In the genomic region with DNA sequence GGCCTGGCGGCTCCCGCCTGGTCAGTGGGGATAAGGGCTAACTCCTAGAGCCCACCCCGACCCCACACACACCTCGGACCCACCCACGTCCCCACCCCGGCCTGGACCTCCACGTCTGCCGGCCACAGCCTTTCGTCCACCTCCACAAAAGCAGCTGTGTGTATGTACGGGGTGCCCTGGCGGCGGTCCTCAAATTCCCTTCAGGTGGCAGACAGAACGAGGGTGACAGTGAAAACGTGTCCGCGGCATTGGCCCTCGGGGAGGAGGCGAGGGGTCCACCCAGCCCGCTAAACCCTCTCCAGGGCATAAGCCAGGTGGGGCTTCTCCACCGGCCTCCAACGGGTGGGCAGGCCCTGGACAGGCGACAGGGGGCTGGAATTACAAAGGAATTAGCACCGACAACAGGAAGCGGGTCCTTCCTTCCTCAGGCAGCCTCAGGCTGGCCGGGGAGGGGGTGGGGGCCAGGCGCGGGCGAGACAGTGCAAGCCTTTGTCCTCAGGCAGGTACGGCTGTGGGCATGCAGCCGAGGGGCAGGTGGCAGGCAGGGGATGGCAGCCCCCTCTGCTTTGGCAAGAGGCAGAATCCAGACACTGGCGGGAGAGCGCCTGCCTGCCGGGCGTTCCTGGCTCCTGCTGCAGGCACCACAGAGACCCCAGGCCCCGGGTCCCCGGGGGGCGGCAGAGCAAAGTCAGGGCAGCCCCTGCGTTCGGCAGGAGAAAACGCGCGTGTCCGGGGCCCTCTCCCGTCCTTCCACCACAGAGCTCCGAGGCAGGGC, we compare ENCODE assay signal across 9 cellular contexts. TPM values are rescaled to one million over a fixed set of nuclear protein-coding genes. Genes with fewer than 3 reads are reported as not detected.
DNase-seq lines count a peak whose midpoint lies in the region; ATAC-seq, FAIRE-seq and TF ChIP-seq lines count a peak whose summit lies in the region.
"Had no signal": no experiment of that assay in that cellular context is flagged by ENCODE, and none has a peak within 500 bp of the region (broad histone marks: within the 10 kb centered on the region; RNA-seq: fewer than 3 reads in every experiment).

No MANE protein-coding gene starts in this region.

- no peak overlapping the region for H2AFZ ChIP-seq in osteoblast (ENCODE audit: low read length)

- POLR2A ChIA-PET in A549 (lab: Yijun Ruan, JAX) = interaction anchor here (0.7 to 1.9 kb wide), 11 partner anchors 12 to 311 kb away, joined by 3 to 49 read pairs (median 6); partner anchors contain the start of genes INPP5K, PITPNA, RILP and SLC43A2
- POLR2A ChIA-PET in activated CD8-positive, alpha-beta T cell treated with anti-CD3 and anti-CD28 coated beads for 36 hours (lab: Charles Lee) = interaction anchor here (0.9 to 1.5 kb wide), 4 partner anchors 7 to 59 kb away, joined by 3 to 11 read pairs (median 4); partner anchors contain the start of gene SLC43A2

- DNase-seq in A549 (ENCODE audit: low read depth in 1 of 2, low spot score in 1 of 2) (no peak), breast epithelium (ENCODE audit: low spot score in 2 of 2) (no peak), osteoblast (ENCODE audit: insufficient read length, low spot score, missing footprints) (peak; percentile 57), NCI-H446 (lab: John Stamatoyannopoulos, UW) (no peak), RKO (ENCODE audit: low spot score) (no peak), activated gamma-delta T cell treated with Interleukin-2 at 50 U/mL for 16 hours (no peak)
- no peak for DNase-seq in activated CD8-positive, alpha-beta T cell treated with anti-CD3 and anti-CD28 coated beads for 36 hours

- H3K27ac ChIP-seq in A549 = peak overlapping the region; percentile 29 to 65; a peak in 5 of 6 replicates
- peak overlapping the region; percentile 49 for H3K27ac ChIP-seq in HUES6 (ENCODE audit: low read depth, low read length)
- H3K27ac ChIP-seq in breast epithelium = peak overlapping the region; percentile 82 to 88
- H3K27ac ChIP-seq in osteoblast (ENCODE audit: low read depth, low read length) = no peak overlapping the region

- intact Hi-C loops in breast epithelium (cut with DNase I; ENCODE audit: low total_unique reads) = loop anchor here (5.0 kb wide), 1 partner anchor 52 kb away; the partner anchor contains the start of gene SLC43A2
- intact Hi-C loops in activated CD8-positive, alpha-beta T cell treated with anti-CD3 and anti-CD28 coated beads for 36 hours (cut with micrococcal nuclease) = loop anchor here (1.0 kb wide), 1 partner anchor 55 kb away; no protein-coding TSS in a partner anchor

- H3K4me1 Mint-ChIP-seq in activated CD8-positive, alpha-beta T cell treated with anti-CD3 and anti-CD28 coated beads for 36 hours (ENCODE audit: low read depth) = peaks cover 10% of the 10 kb centered on the region

- H3K9ac ChIP-seq in HUES6 (ENCODE audit: low read length) = peak overlapping the region; percentile 57

- TF ChIP-seq CTCF in A549 (IDR thresholded peaks at IDR 0.05) = no peak
- TF ChIP-seq CTCF in breast epithelium (IDR thresholded peaks at IDR 0.05) = no peak
- TF ChIP-seq CTCF in osteoblast (IDR thresholded peaks at IDR 0.05; ENCODE audit: extremely low read depth, low read depth, low read length) = no peak
- TF ChIP-seq CTCF in activated CD8-positive, alpha-beta T cell treated with anti-CD3 and anti-CD28 coated beads for 36 hours (IDR thresholded peaks at IDR 0.05) = no peak

- H3K9me3 ChIP-seq in A549 (no peaks in the 10 kb centered on the region), HUES6 (ENCODE audit: control insufficient read depth, insufficient read depth, low read depth, low read length) (no peaks in the 10 kb centered on the region), breast epithelium (no peaks in the 10 kb centered on the region), osteoblast (ENCODE audit: low read depth, low read length) (no peaks in the 10 kb centered on the region)
- H3K9me3 ChIP-seq: MG63 had no signal

- no peaks in the 10 kb centered on the region for H3K9me3 Mint-ChIP-seq in activated CD8-positive, alpha-beta T cell treated with anti-CD3 and anti-CD28 coated beads for 36 hours

- CTCF ChIA-PET in A549 (lab: Yijun Ruan, JAX) = interaction anchor here (0.5 to 21.0 kb wide), 61 partner anchors 9 to 670 kb away, joined by 3 to 497 read pairs (median 5); partner anchors contain the start of genes INPP5K, PITPNA, RILP and SCARF1
- CTCF ChIA-PET in activated CD8-positive, alpha-beta T cell treated with anti-CD3 and anti-CD28 coated beads for 36 hours (lab: Charles Lee) = interaction anchor here (0.6 to 11.8 kb wide), 26 partner anchors 12 to 210 kb away, joined by 3 to 243 read pairs (median 6); partner anchors contain the start of genes INPP5K, PITPNA, RILP and SCARF1

- no peaks in the 10 kb centered on the region for H3K27me3 Mint-ChIP-seq in activated CD8-positive, alpha-beta T cell treated with anti-CD3 and anti-CD28 coated beads for 36 hours

- TF ChIP-seq POLR2A in A549 (IDR thresholded peaks at IDR 0.05; ENCODE audit: low read length) = no peak
- TF ChIP-seq POLR2A in breast epithelium (IDR thresholded peaks at IDR 0.05) = no peak

- H3K4me3 ChIP-seq in A549 (no peak overlapping the region), HUES6 (ENCODE audit: low read depth, low read length) (peak overlapping the region; percentile 21; the same call in 1 of the 2 replicates), breast epithelium (peak overlapping the region in 2 of 3 donors; percentile 15 to 20), osteoblast (ENCODE audit: insufficient read depth, low read length) (no peak overlapping the region)
- H3K4me3 ChIP-seq: MG63 had no signal

- FAIRE-seq in A549 (lab: Jason Lieb, UNC) = no peak

- WGBS in A549 (ENCODE audit: missing lambda C conversion rate) = 62% methylated on average over 30 of the region's 45 CpGs

- no peaks in the 10 kb centered on the region for H4K20me1 ChIP-seq in osteoblast (ENCODE audit: insufficient read depth, low read length)

- H3K4me3 Mint-ChIP-seq in activated CD8-positive, alpha-beta T cell treated with anti-CD3 and anti-CD28 coated beads for 36 hours = no peak overlapping the region

- H3K27ac Mint-ChIP-seq in activated CD8-positive, alpha-beta T cell treated with anti-CD3 and anti-CD28 coated beads for 36 hours = no peak overlapping the region

- no peaks in the 10 kb centered on the region for H3K36me3 Mint-ChIP-seq in activated CD8-positive, alpha-beta T cell treated with anti-CD3 and anti-CD28 coated beads for 36 hours (ENCODE audit: low read depth)

- H3K27me3 ChIP-seq in HUES6 (ENCODE audit: control insufficient read depth, insufficient read depth, low read length) = no peaks in the 10 kb centered on the region
- H3K27me3 ChIP-seq in breast epithelium = no peaks in the 10 kb centered on the region
- no peaks in the 10 kb centered on the region for H3K27me3 ChIP-seq in osteoblast (ENCODE audit: insufficient read depth, low read length)
- H3K27me3 ChIP-seq: MG63 had no signal

- no peak for TF ChIP-seq EP300 in A549 (IDR thresholded peaks at IDR 0.05)

- no peak; a peak in 1 of 5 replicates for TF ChIP-seq RAD21 in A549 (conservative IDR thresholded peaks at IDR 0.05 in 1 of 2, IDR thresholded peaks at IDR 0.05 in 1 of 2)

- no peaks in the 10 kb centered on the region for H3K79me2 ChIP-seq in osteoblast (ENCODE audit: insufficient read depth, low read length)

- H3K4me2 ChIP-seq in A549 (no peak overlapping the region), osteoblast (ENCODE audit: insufficient read depth, low read length) (no peak overlapping the region)

- H3K36me3 ChIP-seq in HUES6 (ENCODE audit: control insufficient read depth, insufficient read depth, low read length) (no peaks in the 10 kb centered on the region), breast epithelium (no peaks in the 10 kb centered on the region), osteoblast (ENCODE audit: insufficient read depth, low read length) (no peaks in the 10 kb centered on the region)
- H3K36me3 ChIP-seq: MG63 had no signal

- H3K4me1 ChIP-seq in A549 = peaks cover 17% of the 10 kb centered on the region
- peaks cover 48% of the 10 kb centered on the region for H3K4me1 ChIP-seq in HUES6 (ENCODE audit: control insufficient read depth, insufficient read depth, low read length)
- H3K4me1 ChIP-seq in breast epithelium = peaks cover 8 to 23% of the 10 kb centered on the region in 2 donors
- peaks cover 14% of the 10 kb centered on the region for H3K4me1 ChIP-seq in osteoblast (ENCODE audit: insufficient read depth, low read length)

- peak in 1 of 2 experiments; percentile 5; a peak in 4 of 6 replicates for ATAC-seq in A549
- ATAC-seq in activated CD8-positive, alpha-beta T cell treated with anti-CD3 and anti-CD28 coated beads for 36 hours = no peak

TF ChIP-seq in A549, 52 proteins besides CTCF, POLR2A, EP300 and RAD21 (continues in another document):
- TF ChIP-seq RNF2 (IDR thresholded peaks at IDR 0.05; ENCODE audit: borderline replicate concordance, low read depth) (no peak), BHLHE40 (IDR thresholded peaks at IDR 0.05; ENCODE audit: low read depth, low read length) (no peak)

RNA-seq across cellular contexts. Expression of gene PITPNA, which starts 12.3 kb away (rescaled TPM):
- polyA plus RNA-seq in A549 (2011; rRNA removed) = 69.5 and 80.5 TPM in 2 replicates
- polyA plus RNA-seq in A549 (2012; cell fraction: cytosol; rRNA removed) = 44.5 and 52.9 TPM in 2 replicates
- 33.1 and 52.2 TPM in 2 replicates for polyA plus RNA-seq in A549 (2012; cell fraction: nucleus; rRNA removed)
- polyA plus RNA-seq in A549 (2017; fragmentation: RNase III; extraction: RNeasy Plus Mini Kit Qiagen cat#74134 plus additional on column Dnase treatment) = 47.0 to 50.7 TPM (median 48.5 TPM) in 3 replicates
- polyA minus RNA-seq in A549 (2011; rRNA and poly(A)+ RNA removed) = 27.9 and 29.6 TPM in 2 replicates
- total RNA-seq in breast epithelium = 10 to 100 TPM; 24.6 to 37.7 (median 28.8) TPM
- 19.2 and 21.5 TPM in 2 replicates for total RNA-seq in osteoblast
- total RNA-seq in activated CD8-positive, alpha-beta T cell treated with anti-CD3 and anti-CD28 coated beads for 36 hours = 10 to 100 TPM; 31.7 to 34.4 TPM

RNA-seq across cellular contexts. Expression of gene SLC43A2, which starts 53.8 kb away (rescaled TPM):
- polyA plus RNA-seq in A549 (2011; rRNA removed) = 6.0 and 7.0 TPM in 2 replicates
- polyA plus RNA-seq in A549 (2012; cell fraction: cytosol; rRNA removed) = 7.6 and 11.8 TPM in 2 replicates
- polyA plus RNA-seq in A549 (2012; cell fraction: nucleus; rRNA removed) = 16.4 and 24.1 TPM in 2 replicates
- 3.5 to 6.0 TPM (median 5.3 TPM) in 3 replicates for polyA plus RNA-seq in A549 (2017; fragmentation: RNase III; extraction: RNeasy Plus Mini Kit Qiagen cat#74134 plus additional on column Dnase treatment)
- polyA minus RNA-seq in A549 (2011; rRNA and poly(A)+ RNA removed) = 15.3 and 15.9 TPM in 2 replicates
- total RNA-seq in breast epithelium = 10 to 100 TPM; 13.8 to 18.9 (median 14.9) TPM
- total RNA-seq in osteoblast = 4.4 and 5.4 TPM in 2 replicates
- total RNA-seq in activated CD8-positive, alpha-beta T cell treated with anti-CD3 and anti-CD28 coated beads for 36 hours = 1 to 10 TPM; 5.6 to 5.7 TPM

RNA-seq across cellular contexts. Expression of gene INPP5K, which starts 58.5 kb away (rescaled TPM):
- polyA plus RNA-seq in A549 (2011; rRNA removed) (30.8 and 41.8 TPM in 2 replicates), A549 (2017; fragmentation: RNase III; extraction: RNeasy Plus Mini Kit Qiagen cat#74134 plus additional on column Dnase treatment) (23.6 to 24.5 TPM (median 24.3 TPM) in 3 replicates)
- polyA plus RNA-seq in A549 (2012; cell fraction: cytosol; rRNA removed) = 22.4 and 26.4 TPM in 2 replicates
- polyA plus RNA-seq in A549 (2012; cell fraction: nucleus; rRNA removed) = 41.4 and 43.0 TPM in 2 replicates
- polyA minus RNA-seq in A549 (2011; rRNA and poly(A)+ RNA removed) = 58.4 and 65.5 TPM in 2 replicates
- total RNA-seq in breast epithelium (100 to 1,000 TPM in 1 of 3 donors, 10 to 100 TPM in 2; 75.2 to 177 (median 88.8) TPM), osteoblast (40.4 and 51.4 TPM in 2 replicates)
- total RNA-seq in activated CD8-positive, alpha-beta T cell treated with anti-CD3 and anti-CD28 coated beads for 36 hours = 10 to 100 TPM; 16.5 to 16.7 TPM

Comparison
In these comparisons a context has a peak if more than half of its experiments do, and no peak if none do; other contexts are left out.
1. H3K4me3 ChIP-seq: peak in HUES6 (single experiment) and breast epithelium (2 of 3); none in A549 (single experiment) and osteoblast (single experiment).